16 cellular contexts compared by ENCODE assay signal in genomic region chr17:65551641-65552040, GRCh38. TPM values are rescaled to one million over a fixed set of nuclear protein-coding genes. Genes with fewer than 3 reads are reported as not detected.
DNase-seq lines count a peak whose midpoint lies in the region; ATAC-seq, FAIRE-seq and TF ChIP-seq lines count a peak whose summit lies in the region.
"Had no signal": no experiment of that assay in that cellular context is flagged by ENCODE, and none has a peak within 500 bp of the region (broad histone marks: within the 10 kb centered on the region; RNA-seq: fewer than 3 reads in every experiment).

No MANE protein-coding gene starts in this region.

- H3K4me1 ChIP-seq in HepG2 (ENCODE audit: insufficient read depth, low read length) (no peaks in the 10 kb centered on the region), right lobe of liver (peaks cover 0 to 9% (median 3%) of the 10 kb centered on the region in 4 donors), endodermal cell (ENCODE audit: control insufficient read depth, insufficient read depth, low read length) (peaks cover 34% of the 10 kb centered on the region), vagina (peaks cover 64% of the 10 kb centered on the region)

- no peak overlapping the region for H3K9ac ChIP-seq in HepG2 (ENCODE audit: insufficient read depth, low read depth, low read length)
- H3K9ac ChIP-seq in endodermal cell (ENCODE audit: extremely low read depth, low read length, poor library complexity, severe bottlenecking) = no peak overlapping the region

- no peaks in the 10 kb centered on the region for H3K79me2 ChIP-seq in HepG2 (ENCODE audit: insufficient read depth, low read length)

- peak overlapping the region; percentile 42 for H3K4me2 ChIP-seq in HepG2 (ENCODE audit: low read depth, low read length)

- H3K27me3 ChIP-seq in HepG2 (ENCODE audit: control insufficient read depth in 1 of 2, insufficient read depth in 2 of 2, low read length in 2 of 2) = no peaks in the 10 kb centered on the region; a peak in 1 of 5 replicates
- H3K27me3 ChIP-seq in right lobe of liver = no peaks in the 10 kb centered on the region
- no peaks in the 10 kb centered on the region for H3K27me3 ChIP-seq in endodermal cell (ENCODE audit: control insufficient read depth, insufficient read depth, low read length, poor library complexity, severe bottlenecking)
- H3K27me3 ChIP-seq in vagina = no peaks in the 10 kb centered on the region
- H3K27me3 ChIP-seq: MG63 had no signal

- DNase-seq in HepG2 (ENCODE audit: low spot score) = no peak
- DNase-seq in right lobe of liver = no peak
- no peak for DNase-seq in endodermal cell
- no peak for DNase-seq in vagina (ENCODE audit: extremely low spot score in 2 of 2)
- no peak for DNase-seq in NCI-H82 (lab: John Stamatoyannopoulos, UW)
- DNase-seq in activated effector memory CD4-positive, alpha-beta T cell treated with Interleukin-2 at 50 U/mL for 16 hours = no peak
- no peak for DNase-seq in urothelium cell line (ENCODE audit: low spot score)
- DNase-seq: DMS79 treated with DMSO at 0.1 percent for 48 hours, MG63, NCI-H1105, NCI-H187, NCI-H69 had no signal

- H3K4me3 ChIP-seq in HepG2 (replicated peaks in 1 of 3; ENCODE audit: insufficient read depth in 1 of 3, low read depth in 2 of 3, low read length in 3 of 3) (no peak overlapping the region), right lobe of liver (no peak overlapping the region), endodermal cell (ENCODE audit: low read length) (no peak overlapping the region), vagina (no peak overlapping the region)
- H3K4me3 ChIP-seq: MG63 had no signal

- TF ChIP-seq CTCF in HepG2 (CRISPR knock-in tag; IDR thresholded peaks at IDR 0.05) (no peak), right lobe of liver (IDR thresholded peaks at IDR 0.05) (no peak), endodermal cell (conservative IDR thresholded peaks at IDR 0.05) (no peak), nephron (IDR thresholded peaks at IDR 0.05; ENCODE audit: unreplicated experiment in 3 of 3) (no peak), vagina (IDR thresholded peaks at IDR 0.05) (no peak)

- H3K36me3 ChIP-seq in HepG2 (replicated peaks in 1 of 2; ENCODE audit: control insufficient read depth in 1 of 2, insufficient read depth in 2 of 2, low read length in 2 of 2) = peaks cover 53 to 66% of the 10 kb centered on the region in 2 experiments
- no peaks in the 10 kb centered on the region for H3K36me3 ChIP-seq in right lobe of liver
- H3K36me3 ChIP-seq in endodermal cell (ENCODE audit: control insufficient read depth, insufficient read depth, low read length) = peaks cover 61% of the 10 kb centered on the region
- H3K36me3 ChIP-seq in vagina = peaks cover 0 to 14% of the 10 kb centered on the region in 2 donors

- H3K4me1 Mint-ChIP-seq in endodermal cell (peaks cover 62% of the 10 kb centered on the region), nephron (peaks cover 56% of the 10 kb centered on the region)

- TF ChIP-seq EP300 in HepG2 (IDR thresholded peaks at IDR 0.05; ENCODE audit: low read depth in 2 of 2, low read length in 2 of 2) (no peak), HepG2 (CRISPR knock-in tag; IDR thresholded peaks at IDR 0.05; ENCODE audit: borderline replicate concordance) (no peak)

- H3K36me3 Mint-ChIP-seq in endodermal cell (ENCODE audit: low read depth) (peaks cover 59% of the 10 kb centered on the region), nephron (ENCODE audit: low read depth) (peaks cover 54% of the 10 kb centered on the region)

- H3K27ac ChIP-seq in HepG2 (ENCODE audit: extremely low read length, insufficient read depth, low read length) (no peak overlapping the region), right lobe of liver (no peak overlapping the region), endodermal cell (ENCODE audit: low read depth, low read length) (no peak overlapping the region), vagina (peak overlapping the region; percentile 15)

- TF ChIP-seq RAD21 in HepG2 (CRISPR knock-in tag; IDR thresholded peaks at IDR 0.05) = no peak

- no peak for FAIRE-seq in HepG2 (lab: Jason Lieb, UNC)
- no peak for FAIRE-seq in urothelium cell line (lab: Jason Lieb, UNC)
- FAIRE-seq: D721Med, G401.6, GM12892 had no signal

- peak in 1 of 2 experiments; percentile 42; a peak in 1 of 4 replicates for TF ChIP-seq POLR2A in HepG2 (IDR thresholded peaks at IDR 0.05; ENCODE audit: insufficient read depth in 1 of 2, low read depth in 2 of 2, low read length in 2 of 2)
- no peak for TF ChIP-seq POLR2A in right lobe of liver (IDR thresholded peaks at IDR 0.05)
- no peak for TF ChIP-seq POLR2A in vagina (IDR thresholded peaks at IDR 0.05)

- WGBS in HepG2 (ENCODE audit: low lambda C conversion rate) = 86% methylated on average over 4 of the region's 5 CpGs
- 83% methylated on average over 2 of the region's 5 CpGs for WGBS in right lobe of liver (ENCODE audit: insufficient coverage, low coverage, low lambda C conversion rate, missing lambda C conversion rate)
- WGBS in endodermal cell (ENCODE audit: insufficient coverage in 1 of 2, insufficient read length in 1 of 2), 2 experiments = 92 to 94% methylated on average over 2 to 5 of the region's 5 CpGs

- no peaks in the 10 kb centered on the region; the same call in 1 of the 2 replicates for H4K20me1 ChIP-seq in HepG2 (ENCODE audit: insufficient read depth, low read length)

- no peaks in the 10 kb centered on the region for H3K27me3 Mint-ChIP-seq in endodermal cell (ENCODE audit: insufficient read depth)
- H3K27me3 Mint-ChIP-seq in nephron (ENCODE audit: low read depth) = no peaks in the 10 kb centered on the region

- CTCF ChIA-PET in HepG2 (lab: Yijun Ruan, JAX; ENCODE audit: low intra/inter-chr PET ratio, low total read pairs) = no interaction called here

- ATAC-seq in HepG2 (no peak), right lobe of liver (no peak)

- BruUV-seq in HepG2 (replicated peaks; lab: Mats Ljungman, UMichigan) = no TSS peak

- no peak overlapping the region for H2AFZ ChIP-seq in HepG2 (ENCODE audit: low read length)

- H3K4me3 Mint-ChIP-seq in endodermal cell = peak overlapping the region; percentile 33
- H3K4me3 Mint-ChIP-seq in nephron = peak overlapping the region in 2 of 3 experiments; percentile 54 to 59

- intact Hi-C loops in HepG2 (cut with micrococcal nuclease; ENCODE audit: unreplicated experiment) (loop anchor here (10.0 kb wide), 1 partner anchor 403 kb away; no protein-coding TSS in a partner anchor), right lobe of liver (cut with DNase I) (no loop called here), vagina (cut with DNase I) (no loop called here)

- POLR2A ChIA-PET in HepG2 (lab: Yijun Ruan, JAX) = no interaction called here

- H3K9me3 ChIP-seq in HepG2 (ENCODE audit: low read length) = no peaks in the 10 kb centered on the region
- H3K9me3 ChIP-seq in right lobe of liver = no peaks in the 10 kb centered on the region
- H3K9me3 ChIP-seq in endodermal cell (ENCODE audit: control insufficient read depth, low read length) = no peaks in the 10 kb centered on the region
- no peaks in the 10 kb centered on the region for H3K9me3 ChIP-seq in vagina
- H3K9me3 ChIP-seq: MG63 had no signal

- in situ Hi-C loops in HepG2 (cut with HindIII; ENCODE audit: extremely low pct_ligation_motif_present, low pct_unique_long_range_greater_than_20kb) = no loop called here

- H3K9me3 Mint-ChIP-seq in endodermal cell (no peaks in the 10 kb centered on the region), nephron (no peaks in the 10 kb centered on the region)

- H3K27ac Mint-ChIP-seq in endodermal cell (peak overlapping the region; percentile 74), nephron (peak overlapping the region; percentile 70 to 79 (median 73))

TF ChIP-seq in HepG2, 621 proteins besides CTCF, POLR2A, EP300 and RAD21 (continues in another document):
- TF ChIP-seq SIX1 (CRISPR knock-in tag; IDR thresholded peaks at IDR 0.05; ENCODE audit: borderline replicate concordance) (no peak), ZNF678 (CRISPR knock-in tag; IDR thresholded peaks at IDR 0.05) (no peak), RBFOX2 (IDR thresholded peaks at IDR 0.05; ENCODE audit: low read depth, low read length) (peak; percentile 35; the same call in 1 of the 2 replicates)

RNA-seq across cellular contexts. Expression of gene AXIN2, which starts 9.8 kb away (rescaled TPM):
- total RNA-seq in HepG2 (2016; rRNA removed; fragmentation: Illumina TruSeq; extraction: Trizol) (53.8 and 58.6 TPM in 2 replicates), right lobe of liver (1 to 10 TPM; 1.0 to 2.4 (median 2.0) TPM), endodermal cell (10 to 100 TPM; 40.1 to 53.2 TPM), vagina (17.9 TPM)
- 12.0 and 13.7 TPM in 2 replicates for total RNA-seq in HepG2 (2016; cell fraction: cytosol; rRNA removed; fragmentation: Illumina TruSeq; extraction: Trizol; ENCODE audit: low read depth)
- total RNA-seq in HepG2 (2016; cell fraction: insoluble cytoplasmic fraction; rRNA removed; fragmentation: Illumina TruSeq; extraction: Trizol) = 45.1 and 59.6 TPM in 2 replicates
- total RNA-seq in HepG2 (2016; cell fraction: membrane; rRNA removed; fragmentation: Illumina TruSeq; extraction: Trizol) = 27.0 and 28.7 TPM in 2 replicates
- total RNA-seq in HepG2 (2016; cell fraction: nucleus; rRNA removed; fragmentation: Illumina TruSeq; extraction: Trizol) = 79.3 and 81.9 TPM in 2 replicates
- 55.0 and 63.4 TPM in 2 replicates for polyA plus RNA-seq in HepG2 (2011; rRNA removed)
- 29.9 and 39.9 TPM in 2 replicates for polyA plus RNA-seq in HepG2 (2011; cell fraction: cytosol; rRNA removed)
- 126 and 210 TPM in 2 replicates for polyA plus RNA-seq in HepG2 (2011; cell fraction: nucleus; rRNA removed)
- polyA plus RNA-seq in HepG2 (2012) = 55.5 and 56.3 TPM in 2 replicates
- 2.0 and 2.2 TPM in 2 replicates for polyA plus RNA-seq in HepG2 (2016; cell fraction: cytosol; fragmentation: Illumina TruSeq; extraction: Trizol; ENCODE audit: low read depth)
- polyA plus RNA-seq in HepG2 (2016; cell fraction: insoluble cytoplasmic fraction; fragmentation: Illumina TruSeq; extraction: Trizol; ENCODE audit: low read depth) = 34.3 and 44.8 TPM in 2 replicates
- polyA plus RNA-seq in HepG2 (2016; cell fraction: membrane; fragmentation: Illumina TruSeq; extraction: Trizol; ENCODE audit: low read depth) = 9.2 and 9.3 TPM in 2 replicates
- 115 and 117 TPM in 2 replicates for polyA plus RNA-seq in HepG2 (2016; cell fraction: nucleus; fragmentation: Illumina TruSeq; extraction: Trizol; ENCODE audit: insufficient read depth, low read depth)
- 0.09 and 105 TPM in 2 replicates for polyA minus RNA-seq in HepG2 (2011; rRNA and poly(A)+ RNA removed; ENCODE audit: low replicate concordance)
- 43.2 and 45.6 TPM in 2 replicates for polyA minus RNA-seq in HepG2 (2011; cell fraction: cytosol; rRNA and poly(A)+ RNA removed)
- polyA minus RNA-seq in HepG2 (2011; cell fraction: nucleus; rRNA and poly(A)+ RNA removed) = 175 and 211 TPM in 2 replicates
- polyA plus RNA-seq in endodermal cell (2013, experiment 1 of 2) = 74.8 TPM
- polyA plus RNA-seq in endodermal cell (2013, experiment 2 of 2) = 73.2 TPM
